8 cellular contexts compared by ENCODE assay signal in genomic region chr9:127785933-127786772, GRCh38. TPM values are rescaled to one million over a fixed set of nuclear protein-coding genes. Genes with fewer than 3 reads are reported as not detected.
DNase-seq lines count a peak whose midpoint lies in the region; ATAC-seq and TF ChIP-seq lines count a peak whose summit lies in the region.

CDK9 (plus strand) TSS chr9:127786034; CDS start chr9:127786149, 115 bp downstream.

- H3K27me3 Mint-ChIP-seq in activated T-cell treated with anti-CD3 and anti-CD28 coated beads, Interleukin-2, amount 50 U/mL, for 24 hours, result no peaks in the 10 kb centered on the region

- peak; percentile 41 for ATAC-seq in GM21526 (IDR thresholded peaks at IDR 0.05; ENCODE audit: low FRiP score, unreplicated experiment)
- peak; percentile 76 for ATAC-seq in IMR-90 (ENCODE audit: low read depth)
- ATAC-seq in Panc1, result peak; percentile 94
- ATAC-seq in esophagus mucosa, result peak; percentile 76

- CTCF ChIA-PET in IMR-90 (lab: Yijun Ruan, JAX) (interaction anchor here (0.8 to 2.2 kb wide), 3 partner anchors 52 to 124 kb away, joined by 3 to 8 read pairs (median 8); partner anchors contain the start of gene TOR2A), Panc1 (lab: Charles Lee) (interaction anchor here (0.6 kb wide), 1 partner anchor 20 kb away, joined by 3 read pairs; no protein-coding TSS in a partner anchor)

- TF ChIP-seq CTCF in IMR-90 (conservative IDR thresholded peaks at IDR 0.05; ENCODE audit: low read depth, low read length) (no peak), Panc1 (IDR thresholded peaks at IDR 0.05) (no peak)

- H3K14ac ChIP-seq in IMR-90 (replicated peaks; ENCODE audit: low read depth, low read length), result peak within 1 kb of the TSS; percentile 97

- WGBS in IMR-90 (ENCODE audit: extremely low coverage in 2 of 2, insufficient read length in 1 of 2), 2 experiments, result 0% methylated on average over 24 of the region's 75 CpGs; no CpG with 5 or more reads in 1 of the 2 experiments

- BruUV-seq in IMR-90 (replicated peaks; lab: Mats Ljungman, UMichigan), result no TSS peak
- no TSS peak for BruUV-seq in Panc1 (replicated peaks; lab: Mats Ljungman, UMichigan)

- peak within 1 kb of the TSS; percentile 96 for H2AFZ ChIP-seq in IMR-90 (replicated peaks; ENCODE audit: low read length, poor library complexity)

- DNase-seq in DMS 273 (lab: John Stamatoyannopoulos, UW; ENCODE audit: unreplicated experiment) (peak; percentile 95), IMR-90 (peak; percentile 81), Panc1 (ENCODE audit: low read depth, low spot score) (no peak)
- DNase-seq in activated T-cell treated with anti-CD3 and anti-CD28 coated beads, Interleukin-2, amount 50 U/mL, for 24 hours, result peak; percentile 98
- DNase-seq in stimulated activated CD8-positive, alpha-beta memory T cell treated with anti-CD3 and anti-CD28 coated beads, Interleukin-7, amount 100 ng/mL, for 4 hours (ENCODE audit: low read depth in 2 of 2), result peak; percentile 83 to 90

- H3K4me2 ChIP-seq in IMR-90 (ENCODE audit: low read depth, low read length), result peak within 1 kb of the TSS; percentile 89

- H3K4me1 ChIP-seq in IMR-90 (ENCODE audit: control insufficient read depth, insufficient read depth, low read length), result no peaks in the 10 kb centered on the region; the same call in 1 of the 2 replicates
- H3K4me1 ChIP-seq in Panc1 (ENCODE audit: control insufficient read depth, insufficient read depth, low read length), result peaks cover 8% of the 10 kb centered on the region
- H3K4me1 ChIP-seq in muscle layer of duodenum (ENCODE audit: control insufficient read depth in 1 of 2, insufficient read depth in 2 of 2, low read length in 2 of 2), result peaks cover 5 to 20% of the 10 kb centered on the region in 2 donors

- peak within 1 kb of the TSS; percentile 82 for H2BK5ac ChIP-seq in IMR-90 (ENCODE audit: low read depth, low read length, poor library complexity, severe bottlenecking)

- in situ Hi-C loops in IMR-90 (cut with MboI; ENCODE audit: low sequenced_read_pairs) (no loop called here), Panc1 (cut with HindIII; ENCODE audit: low pct_unique_long_range_greater_than_20kb, low sequenced_read_pairs) (no loop called here)

- peak within 1 kb of the TSS; percentile 70 to 88; a peak in 3 of 4 replicates for H4K8ac ChIP-seq in IMR-90 (ENCODE audit: low read depth in 2 of 2, low read length in 2 of 2)

- peak within 1 kb of the TSS; percentile 55; the same call in 1 of the 2 replicates for H4K5ac ChIP-seq in IMR-90 (ENCODE audit: low read depth, low read length)

- no peak within 1 kb of the TSS; the same call in 1 of the 2 replicates for H2BK120ac ChIP-seq in IMR-90 (ENCODE audit: low read depth, low read length)

- H3K27ac ChIP-seq in IMR-90 (ENCODE audit: insufficient read depth, low read length) (peak within 1 kb of the TSS; percentile 93), Panc1 (ENCODE audit: low read length) (peak within 1 kb of the TSS; percentile 83), muscle layer of duodenum (ENCODE audit: low read length) (peak within 1 kb of the TSS; percentile 45)

- no peak within 1 kb of the TSS for H2BK20ac ChIP-seq in IMR-90 (ENCODE audit: low read depth, low read length)

- peak within 1 kb of the TSS; percentile 86 for H3K4ac ChIP-seq in IMR-90 (ENCODE audit: low read depth, low read length)

- H3K27me3 ChIP-seq in IMR-90 (ENCODE audit: control insufficient read depth, insufficient read depth, low read length) (no peaks in the 10 kb centered on the region), Panc1 (ENCODE audit: control insufficient read depth, insufficient read depth, low read length) (no peaks in the 10 kb centered on the region), muscle layer of duodenum (ENCODE audit: low read depth, low read length) (no peaks in the 10 kb centered on the region)

- dilution Hi-C loops in IMR-90 (cut with HindIII; ENCODE audit: low sequenced_read_pairs, unreplicated experiment), result no loop called here

- intact Hi-C loops in IMR-90 (cut with micrococcal nuclease), result loop anchor here (1.0 kb wide), 2 partner anchors 51 to 84 kb away; partner anchors contain the start of gene TOR2A
- intact Hi-C loops in Panc1 (cut with micrococcal nuclease; ENCODE audit: unreplicated experiment), result loop anchor here (2.0 kb wide), 1 partner anchor 51 kb away; the partner anchor contains the start of gene TOR2A

- peak within 1 kb of the TSS; percentile 96 for H3K4me3 Mint-ChIP-seq in activated T-cell treated with anti-CD3 and anti-CD28 coated beads, Interleukin-2, amount 50 U/mL, for 24 hours

- H4K20me1 ChIP-seq in IMR-90 (ENCODE audit: insufficient read depth, low read length), result peaks cover 52% of the 10 kb centered on the region

- H3K23ac ChIP-seq in IMR-90 (ENCODE audit: low read depth, low read length), result peak within 1 kb of the TSS; percentile 73; the same call in 1 of the 2 replicates

- peak within 1 kb of the TSS; percentile 36; the same call in 1 of the 2 replicates for H4K91ac ChIP-seq in IMR-90 (ENCODE audit: insufficient read depth, low read depth, low read length)

- no peak for TF ChIP-seq RAD21 in IMR-90 (IDR thresholded peaks at IDR 0.05; ENCODE audit: low read length)

- H3K4me1 Mint-ChIP-seq in activated T-cell treated with anti-CD3 and anti-CD28 coated beads, Interleukin-2, amount 50 U/mL, for 24 hours (ENCODE audit: low read depth), result peaks cover 75% of the 10 kb centered on the region

- no peaks in the 10 kb centered on the region for H3K9me3 Mint-ChIP-seq in activated T-cell treated with anti-CD3 and anti-CD28 coated beads, Interleukin-2, amount 50 U/mL, for 24 hours

- no peak within 1 kb of the TSS for H2BK15ac ChIP-seq in IMR-90 (ENCODE audit: low read depth, low read length)

- peak within 1 kb of the TSS; percentile 91 for H2AK5ac ChIP-seq in IMR-90 (ENCODE audit: low read depth, low read length)

- H3K9me3 ChIP-seq in IMR-90 (ENCODE audit: control insufficient read depth, insufficient read depth, low read length) (no peaks in the 10 kb centered on the region), Panc1 (ENCODE audit: control insufficient read depth, insufficient read depth, low read depth, low read length) (no peaks in the 10 kb centered on the region), muscle layer of duodenum (ENCODE audit: control insufficient read depth in 1 of 2, low read length in 2 of 2) (no peaks in the 10 kb centered on the region)

- peaks cover 18 to 50% of the 10 kb centered on the region in 2 experiments for H3K79me1 ChIP-seq in IMR-90 (ENCODE audit: low read depth in 1 of 2, low read length in 2 of 2)

- H3K9ac ChIP-seq in IMR-90 (ENCODE audit: low read depth, low read length), result peak within 1 kb of the TSS; percentile 92

- H3K4me3 ChIP-seq in IMR-90 (ENCODE audit: insufficient read depth, low read depth, low read length), result peak within 1 kb of the TSS; percentile 95
- peak within 1 kb of the TSS; percentile 76 to 88 for H3K4me3 ChIP-seq in Panc1 (ENCODE audit: low read depth in 2 of 2, low read length in 2 of 2)
- peak within 1 kb of the TSS; percentile 76 to 99 for H3K4me3 ChIP-seq in muscle layer of duodenum (ENCODE audit: low read depth in 1 of 2, low read length in 2 of 2)

- TF ChIP-seq POLR2A in IMR-90 (IDR thresholded peaks at IDR 0.05; ENCODE audit: low read depth, low read length), result peak; percentile 79

- H3K9me1 ChIP-seq in IMR-90 (ENCODE audit: insufficient read depth, low read length), result no peaks in the 10 kb centered on the region; the same call in 1 of the 2 replicates

- POLR2A ChIA-PET in IMR-90 (lab: Charles Lee; ENCODE audit: unreplicated experiment) (interaction anchor here (0.5 to 1.0 kb wide), 3 partner anchors 15 to 231 kb away, joined by 3 to 19 read pairs (median 4); no protein-coding TSS in a partner anchor), Panc1 (lab: Charles Lee) (interaction anchor here (0.6 kb wide), 1 partner anchor 41 kb away, joined by 8 read pairs; no protein-coding TSS in a partner anchor)

- peaks cover 49% of the 10 kb centered on the region for H3K36me3 Mint-ChIP-seq in activated T-cell treated with anti-CD3 and anti-CD28 coated beads, Interleukin-2, amount 50 U/mL, for 24 hours (ENCODE audit: low read depth)

- peak within 1 kb of the TSS; percentile 40 for H3K56ac ChIP-seq in IMR-90 (ENCODE audit: extremely low read depth, insufficient read depth, low read length)

- H2AK9ac ChIP-seq in IMR-90 (replicated peaks; ENCODE audit: low read depth, low read length, poor library complexity), result peak within 1 kb of the TSS; percentile 100

- H3K36me3 ChIP-seq in IMR-90 (ENCODE audit: control insufficient read depth, insufficient read depth, low read length) (peaks cover 39% of the 10 kb centered on the region), Panc1 (ENCODE audit: control insufficient read depth, insufficient read depth, low read length) (peaks cover 19% of the 10 kb centered on the region), muscle layer of duodenum (ENCODE audit: control insufficient read depth in 1 of 2, insufficient read depth in 2 of 2, low read length in 2 of 2) (peaks cover 36 to 46% of the 10 kb centered on the region in 2 donors)

- peak within 1 kb of the TSS; percentile 95 for H3K27ac Mint-ChIP-seq in activated T-cell treated with anti-CD3 and anti-CD28 coated beads, Interleukin-2, amount 50 U/mL, for 24 hours

- H3K18ac ChIP-seq in IMR-90 (ENCODE audit: low read depth, low read length), result no peak within 1 kb of the TSS; the same call in 1 of the 2 replicates

TF ChIP-seq in IMR-90, 13 proteins besides CTCF, POLR2A, EP300 and RAD21:
- peak; percentile 59; the same call in 1 of the 2 replicates for TF ChIP-seq MAZ (IDR thresholded peaks at IDR 0.05; ENCODE audit: borderline replicate concordance, low read depth, low read length)
- TF ChIP-seq RCOR1 (IDR thresholded peaks at IDR 0.05; ENCODE audit: insufficient replicate concordance, low read length), result no peak
- peak; percentile 68; the same call in 1 of the 2 replicates for TF ChIP-seq MXI1 (IDR thresholded peaks at IDR 0.05; ENCODE audit: borderline replicate concordance, low read depth, low read length)

RNA-seq across cellular contexts. Expression of gene CDK9, which starts in this region (rescaled TPM):
- total RNA-seq in IMR-90 (2012; rRNA removed) (28.9 and 30.3 TPM in 2 replicates), Panc1 (2021; ENCODE audit: unreplicated experiment) (48.7 TPM), esophagus mucosa (38.3 TPM)
- 49.9 and 52.1 TPM in 2 replicates for polyA plus RNA-seq in IMR-90 (2012; rRNA removed)
- polyA plus RNA-seq in IMR-90 (2012; cell fraction: cytosol; rRNA removed), result 34.4 and 54.3 TPM in 2 replicates
- polyA plus RNA-seq in IMR-90 (2012; cell fraction: nucleus; rRNA removed; ENCODE audit: low replicate concordance), result 140 and 177 TPM in 2 replicates
- 66.8 TPM for polyA plus RNA-seq in Panc1 (2012; ENCODE audit: insufficient read length)

Comparison
In these comparisons a context has a peak if more than half of its experiments do, and no peak if none do; other contexts are left out.
1. ATAC-seq: peak in every context shown above with its lines; median percentile 94 in Panc1; 76 in IMR-90; 76 in esophagus mucosa; 41 in GM21526.